ENCODE assay signal across 20 cellular contexts in the genomic region with DNA sequence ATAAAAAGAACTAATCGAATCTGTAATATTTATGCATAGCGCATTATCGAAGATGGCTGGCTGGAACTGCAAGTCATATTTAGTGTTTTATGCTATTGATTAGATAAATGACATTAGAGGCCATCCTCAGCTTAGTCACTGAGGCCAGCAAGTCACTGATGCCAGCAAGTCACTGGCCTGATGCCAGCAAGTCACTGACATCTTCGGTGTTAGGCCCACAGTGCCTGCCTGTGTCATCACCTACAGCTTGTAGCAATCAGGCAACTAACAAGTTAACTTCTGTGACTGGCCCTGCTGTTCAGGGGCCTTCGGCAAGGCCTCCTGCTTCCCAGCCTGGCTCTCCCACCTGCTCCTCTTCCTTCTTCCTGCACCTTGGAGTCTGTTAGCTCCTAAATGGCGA.
DNase-seq lines count a peak whose midpoint lies in the region; ATAC-seq and TF ChIP-seq lines count a peak whose summit lies in the region.
"Had no signal": no experiment of that assay in that cellular context is flagged by ENCODE, and none has a peak within 500 bp of the region (broad histone marks: within the 10 kb centered on the region; RNA-seq: fewer than 3 reads in every experiment).

No MANE protein-coding gene starts in this region.

- H3K27ac Mint-ChIP-seq in CD8-positive, alpha-beta T cell = peak overlapping the region; percentile 49
- H3K27ac Mint-ChIP-seq in HFFc6 = no peak overlapping the region; the same call in 1 of the 2 replicates
- no peak overlapping the region for H3K27ac Mint-ChIP-seq in activated CD8-positive, alpha-beta memory T cell treated with anti-CD3 and anti-CD28 coated beads, Interleukin-2, amount 10 ng/mL, durations not matched to agents 7 days and 5 days

- POLR2A ChIA-PET in CD8-positive, alpha-beta T cell (lab: Charles Lee) = interaction anchor here (1.2 kb wide), 1 partner anchor 10 kb away, joined by 3 read pairs; no protein-coding TSS in a partner anchor

- H3K9me3 Mint-ChIP-seq in CD8-positive, alpha-beta T cell = no peaks in the 10 kb centered on the region
- no peaks in the 10 kb centered on the region for H3K9me3 Mint-ChIP-seq in HFFc6
- H3K9me3 Mint-ChIP-seq in activated CD8-positive, alpha-beta memory T cell treated with anti-CD3 and anti-CD28 coated beads, Interleukin-2, amount 10 ng/mL, durations not matched to agents 7 days and 5 days (ENCODE audit: low read depth) = no peaks in the 10 kb centered on the region

- no peak overlapping the region for H3K4me3 Mint-ChIP-seq in CD8-positive, alpha-beta T cell
- H3K4me3 Mint-ChIP-seq in HFFc6 = no peak overlapping the region
- H3K4me3 Mint-ChIP-seq in activated CD8-positive, alpha-beta memory T cell treated with anti-CD3 and anti-CD28 coated beads, Interleukin-2, amount 10 ng/mL, durations not matched to agents 7 days and 5 days = no peak overlapping the region

- H3K4me1 ChIP-seq in BE2C = peaks cover 14% of the 10 kb centered on the region
- H3K4me1 ChIP-seq in CD8-positive, alpha-beta T cell (ENCODE audit: insufficient read depth, low read length) = no peaks in the 10 kb centered on the region

- DNase-seq in BE2C (peak; percentile 78), fibroblast of mammary gland (ENCODE audit: low read depth) (peak; percentile 8), HFFc6 (no peak)
- DNase-seq in CD8-positive, alpha-beta T cell = no peak
- no peak for DNase-seq in activated CD8-positive, alpha-beta memory T cell treated with anti-CD3 and anti-CD28 coated beads, Interleukin-2, amount 10 ng/mL, durations not matched to agents 7 days and 5 days
- DNase-seq in activated effector memory CD4-positive, alpha-beta T cell treated with anti-CD3 and anti-CD28 coated beads, Interleukin-2, amount 50 U/mL, for 16 hours = no peak
- DNase-seq: COR-L47, DMS53, GDM1, HCEC 1CT, KBM-7, MG63, NCI-H1092 treated with DMSO at 0.1 percent for 48 hours, NCI-H1694, NCI-H446 treated with DMSO at 0.1 percent for 48 hours, NCI-H774, SHP77 had no signal

- H3K27ac ChIP-seq in CD8-positive, alpha-beta T cell (ENCODE audit: low read depth, low read length) = no peak overlapping the region
- peak overlapping the region; percentile 68 for H3K27ac ChIP-seq in VCaP
- H3K27ac ChIP-seq: HL-60 had no signal

- no peak for ATAC-seq in CD8-positive, alpha-beta T cell
- no peak for ATAC-seq in activated CD8-positive, alpha-beta memory T cell treated with anti-CD3 and anti-CD28 coated beads, Interleukin-2, amount 10 ng/mL, durations not matched to agents 7 days and 5 days
- no peak for ATAC-seq in SK-N-SH treated with all-trans-retinoic acid at 6 μM for 48 hours

- CTCF ChIA-PET in CD8-positive, alpha-beta T cell (lab: Charles Lee) = no interaction called here
- CTCF ChIA-PET in activated CD8-positive, alpha-beta memory T cell treated with anti-CD3 and anti-CD28 coated beads, Interleukin-2, amount 10 ng/mL, durations not matched to agents 7 days and 5 days (lab: Charles Lee) = no interaction called here

- H3K36me3 Mint-ChIP-seq in CD8-positive, alpha-beta T cell = peaks cover 70% of the 10 kb centered on the region
- peaks cover 46% of the 10 kb centered on the region for H3K36me3 Mint-ChIP-seq in HFFc6 (ENCODE audit: low read depth)
- peaks cover 16% of the 10 kb centered on the region for H3K36me3 Mint-ChIP-seq in activated CD8-positive, alpha-beta memory T cell treated with anti-CD3 and anti-CD28 coated beads, Interleukin-2, amount 10 ng/mL, durations not matched to agents 7 days and 5 days

- peaks cover 6% of the 10 kb centered on the region for H3K36me3 ChIP-seq in BE2C
- peaks cover 18% of the 10 kb centered on the region for H3K36me3 ChIP-seq in CD8-positive, alpha-beta T cell (ENCODE audit: insufficient read depth, low read length)

- no peaks in the 10 kb centered on the region for H3K9me3 ChIP-seq in BE2C
- H3K9me3 ChIP-seq in CD8-positive, alpha-beta T cell (ENCODE audit: low read length) = no peaks in the 10 kb centered on the region
- H3K9me3 ChIP-seq: MG63 had no signal

- no peak for TF ChIP-seq CTCF in BE2C (IDR thresholded peaks at IDR 0.05; ENCODE audit: low read depth, low read length)
- no peak for TF ChIP-seq CTCF in CD8-positive, alpha-beta T cell (IDR thresholded peaks at IDR 0.05)
- no peak for TF ChIP-seq CTCF in VCaP (conservative IDR thresholded peaks at IDR 0.05)
- no peak for TF ChIP-seq CTCF in fibroblast of mammary gland (conservative IDR thresholded peaks at IDR 0.05; ENCODE audit: control insufficient read depth, insufficient read depth, low read depth, low read length)
- TF ChIP-seq CTCF in HFFc6 (IDR thresholded peaks at IDR 0.05) = no peak

- no peaks in the 10 kb centered on the region for H3K27me3 ChIP-seq in BE2C
- H3K27me3 ChIP-seq in CD8-positive, alpha-beta T cell (ENCODE audit: insufficient read depth, low read length) = no peaks in the 10 kb centered on the region
- H3K27me3 ChIP-seq: MG63 had no signal

- intact Hi-C loops in CD8-positive, alpha-beta T cell (cut with DNase I, micrococcal nuclease) = no loop called here

- H3K4me3 ChIP-seq in BE2C (ENCODE audit: low read depth, low read length) = no peak overlapping the region
- no peak overlapping the region for H3K4me3 ChIP-seq in CD8-positive, alpha-beta T cell (ENCODE audit: low read depth, low read length)
- H3K4me3 ChIP-seq in fibroblast of mammary gland (ENCODE audit: control insufficient read depth, low read depth, low read length) = no peak overlapping the region
- H3K4me3 ChIP-seq: MG63 had no signal

- peaks cover 3% of the 10 kb centered on the region for H3K4me1 Mint-ChIP-seq in CD8-positive, alpha-beta T cell (ENCODE audit: low read depth)
- H3K4me1 Mint-ChIP-seq in HFFc6 (ENCODE audit: low read depth) = 0 out of 2 replicates have a peak, but pooled peaks cover 8% of the 10 kb centered on the region
- H3K4me1 Mint-ChIP-seq in activated CD8-positive, alpha-beta memory T cell treated with anti-CD3 and anti-CD28 coated beads, Interleukin-2, amount 10 ng/mL, durations not matched to agents 7 days and 5 days = no peaks in the 10 kb centered on the region

- H3K27me3 Mint-ChIP-seq in CD8-positive, alpha-beta T cell (ENCODE audit: low read depth) = no peaks in the 10 kb centered on the region
- H3K27me3 Mint-ChIP-seq in HFFc6 (ENCODE audit: insufficient read depth) = peaks cover 4% of the 10 kb centered on the region
- H3K27me3 Mint-ChIP-seq in activated CD8-positive, alpha-beta memory T cell treated with anti-CD3 and anti-CD28 coated beads, Interleukin-2, amount 10 ng/mL, durations not matched to agents 7 days and 5 days = no peaks in the 10 kb centered on the region

TF ChIP-seq in SK-N-SH treated with all-trans-retinoic acid at 6 μM for 48 hours, 23 proteins besides CTCF, POLR2A, EP300 and RAD21 (continues in another document):
- TF ChIP-seq RARB (CRISPR knock-in tag; IDR thresholded peaks at IDR 0.05) (no peak), BACH2 (CRISPR knock-in tag; IDR thresholded peaks at IDR 0.05; ENCODE audit: borderline replicate concordance) (no peak), CSDC2 (CRISPR knock-in tag; IDR thresholded peaks at IDR 0.05) (no peak), TCF4 (CRISPR knock-in tag; IDR thresholded peaks at IDR 0.05; ENCODE audit: borderline replicate concordance) (no peak), ZFP3 (CRISPR knock-in tag; IDR thresholded peaks at IDR 0.05) (no peak)
- TF ChIP-seq, protein P1, sequence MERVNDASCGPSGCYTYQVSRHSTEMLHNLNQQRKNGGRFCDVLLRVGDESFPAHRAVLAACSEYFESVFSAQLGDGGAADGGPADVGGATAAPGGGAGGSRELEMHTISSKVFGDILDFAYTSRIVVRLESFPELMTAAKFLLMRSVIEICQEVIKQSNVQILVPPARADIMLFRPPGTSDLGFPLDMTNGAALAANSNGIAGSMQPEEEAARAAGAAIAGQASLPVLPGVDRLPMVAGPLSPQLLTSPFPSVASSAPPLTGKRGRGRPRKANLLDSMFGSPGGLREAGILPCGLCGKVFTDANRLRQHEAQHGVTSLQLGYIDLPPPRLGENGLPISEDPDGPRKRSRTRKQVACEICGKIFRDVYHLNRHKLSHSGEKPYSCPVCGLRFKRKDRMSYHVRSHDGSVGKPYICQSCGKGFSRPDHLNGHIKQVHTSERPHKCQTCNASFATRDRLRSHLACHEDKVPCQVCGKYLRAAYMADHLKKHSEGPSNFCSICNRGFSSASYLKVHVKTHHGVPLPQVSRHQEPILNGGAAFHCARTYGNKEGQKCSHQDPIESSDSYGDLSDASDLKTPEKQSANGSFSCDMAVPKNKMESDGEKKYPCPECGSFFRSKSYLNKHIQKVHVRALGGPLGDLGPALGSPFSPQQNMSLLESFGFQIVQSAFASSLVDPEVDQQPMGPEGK (CRISPR knock-in tag; IDR thresholded peaks at IDR 0.05; ENCODE audit: borderline replicate concordance) = no peak
- TF ChIP-seq, protein P2, sequence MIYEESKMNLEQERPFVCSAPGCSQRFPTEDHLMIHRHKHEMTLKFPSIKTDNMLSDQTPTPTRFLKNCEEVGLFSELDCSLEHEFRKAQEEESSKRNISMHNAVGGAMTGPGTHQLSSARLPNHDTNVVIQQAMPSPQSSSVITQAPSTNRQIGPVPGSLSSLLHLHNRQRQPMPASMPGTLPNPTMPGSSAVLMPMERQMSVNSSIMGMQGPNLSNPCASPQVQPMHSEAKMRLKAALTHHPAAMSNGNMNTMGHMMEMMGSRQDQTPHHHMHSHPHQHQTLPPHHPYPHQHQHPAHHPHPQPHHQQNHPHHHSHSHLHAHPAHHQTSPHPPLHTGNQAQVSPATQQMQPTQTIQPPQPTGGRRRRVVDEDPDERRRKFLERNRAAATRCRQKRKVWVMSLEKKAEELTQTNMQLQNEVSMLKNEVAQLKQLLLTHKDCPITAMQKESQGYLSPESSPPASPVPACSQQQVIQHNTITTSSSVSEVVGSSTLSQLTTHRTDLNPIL (CRISPR knock-in tag; IDR thresholded peaks at IDR 0.05; ENCODE audit: low read depth) = no peak

Comparison
In these comparisons a context has a peak if more than half of its experiments do, and no peak if none do; other contexts are left out.
1. DNase-seq: peak in BE2C (single experiment) and fibroblast of mammary gland (single experiment); none in CD8-positive, alpha-beta T cell (0 of 7), HFFc6 (single experiment), activated CD8-positive, alpha-beta memory T cell treated with anti-CD3 and anti-CD28 coated beads, Interleukin-2, amount 10 ng/mL, durations not matched to agents 7 days and 5 days (single experiment) and activated effector memory CD4-positive, alpha-beta T cell treated with anti-CD3 and anti-CD28 coated beads, Interleukin-2, amount 50 U/mL, for 16 hours (single experiment).